ENCODE assay signal across 8 cellular contexts in the genomic region with DNA sequence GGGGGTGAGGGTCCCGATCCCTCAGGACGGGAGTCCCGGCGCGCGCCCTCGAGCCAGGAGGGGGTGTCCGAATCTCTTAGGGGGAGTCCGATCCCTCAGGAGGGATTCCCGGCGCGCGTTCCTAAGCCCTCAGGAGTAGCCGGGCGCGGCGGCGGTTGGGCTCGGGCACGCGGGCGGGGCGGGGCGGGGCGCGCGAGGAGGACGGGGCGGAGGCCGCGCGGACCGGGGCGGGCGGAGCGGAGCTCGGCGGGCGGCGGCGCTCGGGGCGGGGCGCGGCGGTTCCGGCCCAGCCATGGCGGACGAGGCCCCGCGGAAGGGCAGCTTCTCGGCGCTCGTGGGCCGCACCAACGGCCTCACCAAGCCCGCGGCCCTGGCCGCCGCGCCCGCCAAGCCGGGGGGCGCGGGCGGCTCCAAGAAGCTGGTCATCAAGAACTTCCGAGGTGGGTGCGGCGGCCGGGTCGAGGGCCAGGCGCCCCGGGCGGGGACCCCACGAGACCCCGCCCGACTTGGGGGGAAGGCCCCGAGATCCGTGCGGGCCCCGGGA. TPM values are rescaled to one million over a fixed set of nuclear protein-coding genes. Genes with fewer than 3 reads are reported as not detected.
DNase-seq lines count a peak whose midpoint lies in the region; ATAC-seq and TF ChIP-seq lines count a peak whose summit lies in the region.

Gene CUL4A, plus strand, starts transcription at position 278 of the 544 bp plus-strand sequence. Its CDS starts 15 bp downstream, at position 293.

- CTCF ChIA-PET in OCI-LY7 (lab: Charles Lee; ENCODE audit: unreplicated experiment): no interaction called here

- no peaks in the 10 kb centered on the region for H3K9me3 ChIP-seq in OCI-LY7 (ENCODE audit: low read length)

- peaks cover 69% of the 10 kb centered on the region for H3K36me3 Mint-ChIP-seq in activated T-helper 17 cell treated with anti-CD3 and anti-CD28 coated beads, Interleukin-2, amount 50 U/mL, for 72 hours (ENCODE audit: low read depth)
- no peaks in the 10 kb centered on the region for H3K36me3 Mint-ChIP-seq in natural killer cell

- POLR2A ChIA-PET in OCI-LY7 (lab: Charles Lee): interaction anchor here (0.5 to 0.6 kb wide), 3 partner anchors 239 to 1112 kb away, joined by 3 read pairs; no protein-coding TSS in a partner anchor

- BruUV-seq in OCI-LY7 (replicated peaks; lab: Mats Ljungman, UMichigan): no TSS peak

- H3K4me3 ChIP-seq in OCI-LY7 (ENCODE audit: low read depth, low read length, poor library complexity, severe bottlenecking): peak within 1 kb of the TSS; percentile 94
- peak within 1 kb of the TSS; percentile 60 for H3K4me3 ChIP-seq in fibroblast of mammary gland (ENCODE audit: control insufficient read depth, low read depth, low read length)

- no peaks in the 10 kb centered on the region for H3K27me3 Mint-ChIP-seq in activated T-helper 17 cell treated with anti-CD3 and anti-CD28 coated beads, Interleukin-2, amount 50 U/mL, for 72 hours
- no peaks in the 10 kb centered on the region for H3K27me3 Mint-ChIP-seq in natural killer cell (ENCODE audit: low read depth in 2 of 2)

- DNase-seq in CMK (ENCODE audit: low read depth) (peak; percentile 32), OCI-LY7 (ENCODE audit: low spot score) (peak; percentile 61), fibroblast of mammary gland (ENCODE audit: low read depth) (peak; percentile 59), natural killer cell (peak; percentile 60)
- peak; percentile 85 for DNase-seq in stimulated activated naive CD8-positive, alpha-beta T cell treated with anti-CD3 and anti-CD28 coated beads, Interleukin-15, Interleukin-2, amounts not matched to agents 100 U/mL and 50 U/mL, for 24 hours

- intact Hi-C loops in OCI-LY7 (cut with micrococcal nuclease; ENCODE audit: unreplicated experiment) (loop anchor here (1.0 to 10.0 kb wide), 2 partner anchors 240 to 375 kb away; partner anchors contain the start of gene TFDP1), natural killer cell (cut with micrococcal nuclease) (loop anchor here (2.0 to 5.0 kb wide), 3 partner anchors 23 to 88 kb away; partner anchors contain the start of gene LAMP1)

- H3K4me1 Mint-ChIP-seq in activated T-helper 17 cell treated with anti-CD3 and anti-CD28 coated beads, Interleukin-2, amount 50 U/mL, for 72 hours: peaks cover 36% of the 10 kb centered on the region
- H3K4me1 Mint-ChIP-seq in natural killer cell: peaks cover 45 to 56% of the 10 kb centered on the region in 2 donors

- H2AFZ ChIP-seq in OCI-LY7 (ENCODE audit: low read length): peak within 1 kb of the TSS; percentile 65

- H4K20me1 ChIP-seq in OCI-LY7 (ENCODE audit: insufficient read depth, low read length): peaks cover 4% of the 10 kb centered on the region; the same call in 1 of the 2 replicates

- H3K36me3 ChIP-seq in OCI-LY7 (ENCODE audit: insufficient read depth, low read length): peaks cover 36% of the 10 kb centered on the region

- H3K79me2 ChIP-seq in OCI-LY7 (ENCODE audit: insufficient read depth, low read depth, low read length): peaks cover 84% of the 10 kb centered on the region

- H3K27ac ChIP-seq in OCI-LY7 (ENCODE audit: low read depth, low read length, poor library complexity, severe bottlenecking): peak within 1 kb of the TSS; percentile 84

- H3K9me3 Mint-ChIP-seq in activated T-helper 17 cell treated with anti-CD3 and anti-CD28 coated beads, Interleukin-2, amount 50 U/mL, for 72 hours: no peaks in the 10 kb centered on the region
- no peaks in the 10 kb centered on the region for H3K9me3 Mint-ChIP-seq in natural killer cell

- H3K4me1 ChIP-seq in OCI-LY7 (ENCODE audit: insufficient read depth, low read length, poor library complexity, severe bottlenecking): peaks cover 22% of the 10 kb centered on the region

- H3K9me2 ChIP-seq in OCI-LY7 (ENCODE audit: insufficient read depth, low read length): no peaks in the 10 kb centered on the region

- TF ChIP-seq CTCF in OCI-LY7 (conservative IDR thresholded peaks at IDR 0.05; ENCODE audit: low read length): no peak
- no peak for TF ChIP-seq CTCF in fibroblast of mammary gland (conservative IDR thresholded peaks at IDR 0.05; ENCODE audit: control insufficient read depth, insufficient read depth, low read depth, low read length)
- no peak for TF ChIP-seq CTCF in natural killer cell (IDR thresholded peaks at IDR 0.05)

- H3K27ac Mint-ChIP-seq in activated T-helper 17 cell treated with anti-CD3 and anti-CD28 coated beads, Interleukin-2, amount 50 U/mL, for 72 hours: peak within 1 kb of the TSS; percentile 65
- H3K27ac Mint-ChIP-seq in natural killer cell: peak within 1 kb of the TSS; percentile 77 to 88

- H3K4me2 ChIP-seq in OCI-LY7 (ENCODE audit: low read length): peak within 1 kb of the TSS; percentile 86

- peak within 1 kb of the TSS; percentile 97 for H3K4me3 Mint-ChIP-seq in activated T-helper 17 cell treated with anti-CD3 and anti-CD28 coated beads, Interleukin-2, amount 50 U/mL, for 72 hours
- peak within 1 kb of the TSS; percentile 89 for H3K4me3 Mint-ChIP-seq in natural killer cell

- ATAC-seq in GM19351 (IDR thresholded peaks at IDR 0.05; ENCODE audit: unreplicated experiment): peak; percentile 38
- peak; percentile 11 for ATAC-seq in HG03469 (IDR thresholded peaks at IDR 0.05; ENCODE audit: unreplicated experiment)
- ATAC-seq in activated T-helper 17 cell treated with anti-CD3 and anti-CD28 coated beads, Interleukin-2, amount 50 U/mL, for 72 hours (replicated peaks): peak; percentile 64
- peak; percentile 49 to 69 (median 63) for ATAC-seq in natural killer cell
- peak; percentile 65 for ATAC-seq in stimulated activated naive CD8-positive, alpha-beta T cell treated with anti-CD3 and anti-CD28 coated beads, Interleukin-15, Interleukin-2, amounts not matched to agents 100 U/mL and 50 U/mL, for 24 hours

RNA-seq across cellular contexts. Expression of gene CUL4A, which starts in this region (rescaled TPM):
- 44.8 and 49.8 TPM in 2 replicates for total RNA-seq in OCI-LY7 (2014; rRNA removed; shearing (Covaris generic))
- total RNA-seq in OCI-LY7 (2022) (46.6 and 47.1 TPM in 2 replicates), natural killer cell (10 to 100 TPM; 56.3 to 97.8 (median 97.7) TPM)
- total RNA-seq in activated T-helper 17 cell treated with anti-CD3 and anti-CD28 coated beads, Interleukin-2, amount 50 U/mL, for 72 hours: 100 to 1,000 TPM in 1 of 2 donors, 10 to 100 TPM in 1; 98.9 to 100 TPM

Comparison
In these comparisons a context has a peak if more than half of its experiments do, and no peak if none do; other contexts are left out.
1. Peak in every context shown above with its lines: DNase-seq, ATAC-seq, H3K4me3 ChIP-seq and H3K27ac ChIP-seq.
2. DNase-seq: peak in every context shown above with its lines; median percentile 85 in stimulated activated naive CD8-positive, alpha-beta T cell treated with anti-CD3 and anti-CD28 coated beads, Interleukin-15, Interleukin-2, amounts not matched to agents 100 U/mL and 50 U/mL, for 24 hours; 61 in OCI-LY7; 60 in natural killer cell; 59 in fibroblast of mammary gland; 32 in CMK.
3. ATAC-seq: peak in every context shown above with its lines; median percentile 65 in stimulated activated naive CD8-positive, alpha-beta T cell treated with anti-CD3 and anti-CD28 coated beads, Interleukin-15, Interleukin-2, amounts not matched to agents 100 U/mL and 50 U/mL, for 24 hours; 64 in activated T-helper 17 cell treated with anti-CD3 and anti-CD28 coated beads, Interleukin-2, amount 50 U/mL, for 72 hours; 63 in natural killer cell; 38 in GM19351; 11 in HG03469.